In genomic region chr7:133568544-133568943, GRCh38 we compare ENCODE assay signal across 29 cellular contexts.
"Had no signal": no experiment of that assay in that cellular context is flagged by ENCODE, and none has a peak within 500 bp of the region (broad histone marks: within the 10 kb centered on the region; RNA-seq: fewer than 3 reads in every experiment).

No MANE protein-coding gene starts in this region.

- FAIRE-seq: small intestine had no signal

- H3K4me1 ChIP-seq: esophagus muscularis mucosa, heart right ventricle, left ventricle myocardium inferior, right lobe of liver had no signal

- DNase-seq: activated CD4-positive, alpha-beta memory T cell treated with anti-CD3 and anti-CD28 coated beads, Interleukin-2, amount 10 ng/mL, durations not matched to agents 7 days and 5 days; activated CD4-positive, alpha-beta T cell treated with anti-CD3 and anti-CD28 coated beads, Interleukin-2, amount 10 ng/mL, durations not matched to agents 7 days and 5 days; activated CD4-positive, CD25-positive, alpha-beta regulatory T cell treated with anti-CD3 and anti-CD28 coated beads, Interleukin-2, amount 50 U/mL, for 72 hours; activated CD8-positive, alpha-beta memory T cell treated with anti-CD3 and anti-CD28 coated beads, Interleukin-2, amount 50 U/mL, for 48 hours; activated gamma-delta T cell; activated naive CD4-positive, alpha-beta T cell treated with anti-CD3 and anti-CD28 coated beads, Interleukin-2, amount 50 U/mL, for 16 hours; activated T-cell treated with anti-CD3 and anti-CD28 coated beads, Interleukin-2, amount 50 U/mL, for 24 hours; amniotic stem cell; cerebellar nuclear complex; endodermal cell; foreskin melanocyte; heart right ventricle; left ventricle myocardium inferior; ovary; right lobe of liver; small intestine; stimulated activated CD4-positive, alpha-beta T cell treated with anti-CD3 and anti-CD28 coated beads, Interleukin-4, amount 100 ng/mL, for 24 hours; stimulated activated naive CD8-positive, alpha-beta T cell treated with anti-CD3 and anti-CD28 coated beads, Interleukin-15, amount 100 ng/mL, for 72 hours; substantia nigra; T-helper 2 cell had no signal

- H3K4me3 Mint-ChIP-seq: activated CD4-positive, alpha-beta memory T cell treated with anti-CD3 and anti-CD28 coated beads, Interleukin-2, amount 10 ng/mL, durations not matched to agents 7 days and 5 days; activated CD4-positive, alpha-beta T cell treated with anti-CD3 and anti-CD28 coated beads, Interleukin-2, amount 10 ng/mL, durations not matched to agents 7 days and 5 days; activated T-cell treated with anti-CD3 and anti-CD28 coated beads, Interleukin-2, amount 50 U/mL, for 24 hours; dendritic cell treated with granulocyte-macrophage colony-stimulating factor and Interleukin-4, amounts not matched to agents 40 ng/mL and 50 ng/mL, for 4 days; endodermal cell; nephron; stimulated activated effector memory CD8-positive, alpha-beta T cell treated with anti-CD3 and anti-CD28 coated beads, Interleukin-12 subunit alpha, Interleukin-12 subunit beta, amount 100 ng/mL, for 72 hours; stimulated activated naive CD8-positive, alpha-beta T cell treated with anti-CD3 and anti-CD28 coated beads, Interleukin-15, amount 100 ng/mL, for 72 hours; type B pancreatic cell had no signal

- H3K27ac Mint-ChIP-seq: activated CD4-positive, alpha-beta memory T cell treated with anti-CD3 and anti-CD28 coated beads, Interleukin-2, amount 10 ng/mL, durations not matched to agents 7 days and 5 days; activated CD4-positive, alpha-beta T cell treated with anti-CD3 and anti-CD28 coated beads, Interleukin-2, amount 10 ng/mL, durations not matched to agents 7 days and 5 days; activated T-cell treated with anti-CD3 and anti-CD28 coated beads, Interleukin-2, amount 50 U/mL, for 24 hours; dendritic cell treated with granulocyte-macrophage colony-stimulating factor and Interleukin-4, amounts not matched to agents 40 ng/mL and 50 ng/mL, for 4 days; endodermal cell; progenitor cell of endocrine pancreas; stimulated activated effector memory CD8-positive, alpha-beta T cell treated with anti-CD3 and anti-CD28 coated beads, Interleukin-12 subunit alpha, Interleukin-12 subunit beta, amount 100 ng/mL, for 72 hours; stimulated activated naive CD8-positive, alpha-beta T cell treated with anti-CD3 and anti-CD28 coated beads, Interleukin-15, amount 100 ng/mL, for 72 hours; type B pancreatic cell had no signal

- H3K9me3 Mint-ChIP-seq: activated CD4-positive, alpha-beta memory T cell treated with anti-CD3 and anti-CD28 coated beads, Interleukin-2, amount 10 ng/mL, durations not matched to agents 7 days and 5 days; activated CD4-positive, alpha-beta T cell treated with anti-CD3 and anti-CD28 coated beads, Interleukin-2, amount 10 ng/mL, durations not matched to agents 7 days and 5 days; dendritic cell treated with granulocyte-macrophage colony-stimulating factor and Interleukin-4, amounts not matched to agents 40 ng/mL and 50 ng/mL, for 4 days; endodermal cell; nephron; stimulated activated effector memory CD8-positive, alpha-beta T cell treated with anti-CD3 and anti-CD28 coated beads, Interleukin-12 subunit alpha, Interleukin-12 subunit beta, amount 100 ng/mL, for 72 hours; type B pancreatic cell had no signal

- H3K36me3 Mint-ChIP-seq: stimulated activated effector memory CD8-positive, alpha-beta T cell treated with anti-CD3 and anti-CD28 coated beads, Interleukin-12 subunit alpha, Interleukin-12 subunit beta, amount 100 ng/mL, for 72 hours; type B pancreatic cell had no signal

- ATAC-seq: heart right ventricle; right lobe of liver; stimulated activated effector memory CD8-positive, alpha-beta T cell treated with anti-CD3 and anti-CD28 coated beads, Interleukin-12 subunit alpha, Interleukin-12 subunit beta, amount 100 ng/mL, for 72 hours; stimulated activated naive CD8-positive, alpha-beta T cell treated with anti-CD3 and anti-CD28 coated beads, Interleukin-15, amount 100 ng/mL, for 72 hours had no signal

- H3K27me3 Mint-ChIP-seq: activated CD4-positive, alpha-beta memory T cell treated with anti-CD3 and anti-CD28 coated beads, Interleukin-2, amount 10 ng/mL, durations not matched to agents 7 days and 5 days; activated CD4-positive, alpha-beta T cell treated with anti-CD3 and anti-CD28 coated beads, Interleukin-2, amount 10 ng/mL, durations not matched to agents 7 days and 5 days; activated T-cell treated with anti-CD3 and anti-CD28 coated beads, Interleukin-2, amount 50 U/mL, for 24 hours; dendritic cell treated with granulocyte-macrophage colony-stimulating factor and Interleukin-4, amounts not matched to agents 40 ng/mL and 50 ng/mL, for 4 days; progenitor cell of endocrine pancreas; stimulated activated naive CD8-positive, alpha-beta T cell treated with anti-CD3 and anti-CD28 coated beads, Interleukin-15, amount 100 ng/mL, for 72 hours; type B pancreatic cell had no signal

- H3K27me3 ChIP-seq: cardiac muscle cell, esophagus muscularis mucosa, heart right ventricle, ovary, right lobe of liver, vagina had no signal

- H3K36me3 ChIP-seq: cardiac muscle cell, esophagus muscularis mucosa, heart right ventricle, left ventricle myocardium inferior, ovary, right lobe of liver, vagina had no signal

- H3K4me1 Mint-ChIP-seq: activated CD4-positive, alpha-beta memory T cell treated with anti-CD3 and anti-CD28 coated beads, Interleukin-2, amount 10 ng/mL, durations not matched to agents 7 days and 5 days; activated CD4-positive, alpha-beta T cell treated with anti-CD3 and anti-CD28 coated beads, Interleukin-2, amount 10 ng/mL, durations not matched to agents 7 days and 5 days; stimulated activated naive CD8-positive, alpha-beta T cell treated with anti-CD3 and anti-CD28 coated beads, Interleukin-15, amount 100 ng/mL, for 72 hours had no signal

- H3K27ac ChIP-seq: cardiac muscle cell, esophagus muscularis mucosa, heart right ventricle, left ventricle myocardium inferior, ovary, right lobe of liver, vagina had no signal

- H3K4me3 ChIP-seq: cardiac muscle cell, esophagus muscularis mucosa, heart right ventricle, left ventricle myocardium inferior, lung, ovary, right lobe of liver, vagina had no signal
